Comparison of ENCODE assay signal across 18 cellular contexts in the genomic region with DNA sequence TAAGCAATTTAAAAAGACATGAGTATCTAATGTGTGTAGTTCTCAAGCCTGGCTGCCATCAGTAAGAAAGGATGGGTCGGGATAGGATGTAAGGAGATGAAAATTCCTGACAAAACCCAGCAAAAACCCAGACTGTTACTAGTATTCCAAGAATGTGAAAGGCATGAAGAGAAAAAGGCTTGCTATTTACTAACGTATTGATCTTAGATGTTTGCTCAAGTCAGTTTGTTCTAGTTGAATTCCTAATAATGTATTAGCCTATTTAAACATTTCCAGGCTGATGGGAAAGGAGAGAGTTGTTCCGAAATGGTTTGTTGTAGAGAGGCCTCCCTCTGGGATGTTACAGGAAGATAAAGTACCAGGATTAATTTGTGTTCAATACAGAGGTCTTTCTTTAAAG.
A peak's percentile ranks its signal among the peaks of the same experiment; 100 is the strongest.
DNase-seq lines count a peak whose midpoint lies in the region; ATAC-seq, FAIRE-seq and TF ChIP-seq lines count a peak whose summit lies in the region.
"Had no signal": no experiment of that assay in that cellular context is flagged by ENCODE, and none has a peak within 500 bp of the region (broad histone marks: within the 10 kb centered on the region; RNA-seq: fewer than 3 reads in every experiment).

No MANE protein-coding gene starts in this region.

- H4K20me1 ChIP-seq in H1 (replicated peaks in 1 of 2; ENCODE audit: control insufficient read depth in 1 of 2, insufficient read depth in 2 of 2, low read length in 2 of 2) (no peaks in the 10 kb centered on the region), neural progenitor cell (ENCODE audit: low read depth) (peaks cover 8% of the 10 kb centered on the region)

- H3K56ac ChIP-seq in H1 (replicated peaks; ENCODE audit: insufficient read length, low read depth, low read length), result no peak overlapping the region

- H3K18ac ChIP-seq in H1 (ENCODE audit: extremely low read depth, low read length), result no peak overlapping the region

- no peak overlapping the region for H2BK5ac ChIP-seq in H1 (ENCODE audit: low read depth, low read length)

- H3K23me2 ChIP-seq in H1 (ENCODE audit: low read depth, low read length), result no peaks in the 10 kb centered on the region

- peaks cover 47% of the 10 kb centered on the region for H3K36me3 Mint-ChIP-seq in neural progenitor cell
- H3K36me3 Mint-ChIP-seq: activated naive CD8-positive, alpha-beta T cell had no signal

- no peak overlapping the region for H2AK5ac ChIP-seq in H1 (ENCODE audit: low read depth, low read length)

- no peak for TF ChIP-seq EP300 in H1 (IDR thresholded peaks at IDR 0.05; ENCODE audit: borderline replicate concordance in 1 of 2, low read depth in 2 of 2, low read length in 2 of 2)

- H2BK120ac ChIP-seq in H1 (replicated peaks; ENCODE audit: low read depth, low read length), result no peak overlapping the region

- H3K4me3 Mint-ChIP-seq in neural progenitor cell, result no peak overlapping the region
- H3K4me3 Mint-ChIP-seq: activated naive CD8-positive, alpha-beta T cell; CD4-positive, alpha-beta T cell had no signal

- no peak for TF ChIP-seq RAD21 in H1 (IDR thresholded peaks at IDR 0.05 in 1 of 2, conservative IDR thresholded peaks at IDR 0.05 in 1 of 2; ENCODE audit: low read depth in 2 of 2, low read length in 2 of 2)

- intact Hi-C loops in dorsolateral prefrontal cortex (cut with DNase I), result loop anchor here in 1 of 2 donors (10.0 kb wide), 1 partner anchor 168 kb away; no protein-coding TSS in a partner anchor

- no peaks in the 10 kb centered on the region for H3K9me3 ChIP-seq in H1 (ENCODE audit: insufficient read depth in 2 of 2, low read depth in 1 of 2, low read length in 1 of 2)
- no peaks in the 10 kb centered on the region for H3K9me3 ChIP-seq in neural progenitor cell (ENCODE audit: low read depth)
- H3K9me3 ChIP-seq: left lung, right atrium auricular region had no signal

- peaks cover 8% of the 10 kb centered on the region for H3K4me1 Mint-ChIP-seq in neural progenitor cell

- TF ChIP-seq POLR2A in H1 (IDR thresholded peaks at IDR 0.05; ENCODE audit: control extremely low read depth in 1 of 2, low read depth in 2 of 2, low read length in 2 of 2), result no peak

- H3K36me3 ChIP-seq in H1 (ENCODE audit: control insufficient read depth in 2 of 4, insufficient read depth in 4 of 4, low read length in 3 of 4), result peaks cover 9 to 84% (median 49%) of the 10 kb centered on the region in 4 experiments
- peaks cover 14% of the 10 kb centered on the region for H3K36me3 ChIP-seq in neural progenitor cell

- WGBS in H1 (ENCODE audit: extremely low coverage in 1 of 2, insufficient coverage in 1 of 2, insufficient read length in 1 of 2, insufficient replicate concordance in 2 of 2, low coverage in 1 of 2, low lambda C conversion rate in 2 of 2, missing lambda C conversion rate in 1 of 2), 2 experiments, result 85% methylated on average over 3 of the region's 3 CpGs; no CpG with 5 or more reads in 1 of the 2 experiments

- POLR2A ChIA-PET in H1 (lab: Charles Lee; ENCODE audit: partially characterized antibody), result interaction anchor here (0.9 to 1.9 kb wide), 3 partner anchors 8 to 75 kb away, joined by 3 to 6 read pairs (median 3); no protein-coding TSS in a partner anchor

- TF ChIP-seq CTCF in H1 (IDR thresholded peaks at IDR 0.05; ENCODE audit: control extremely low read depth in 1 of 3, insufficient read depth in 1 of 3, low read depth in 1 of 3, low read length in 3 of 3), result no peak
- TF ChIP-seq CTCF in neural progenitor cell (IDR thresholded peaks at IDR 0.05), result no peak
- no peak for TF ChIP-seq CTCF in dorsolateral prefrontal cortex (IDR thresholded peaks at IDR 0.05 in 54 of 56, conservative IDR thresholded peaks at IDR 0.05 in 2 of 56; ENCODE audit: low read depth in 1 of 56, partially characterized antibody in 56 of 56)

- no peak overlapping the region for H3K4me3 ChIP-seq in H1 (ENCODE audit: extremely low read depth in 1 of 4, insufficient read depth in 2 of 4, low read depth in 3 of 4, low read length in 4 of 4)
- H3K4me3 ChIP-seq in neural progenitor cell, result no peak overlapping the region
- no peak overlapping the region for H3K4me3 ChIP-seq in dorsolateral prefrontal cortex
- H3K4me3 ChIP-seq: GM23248, left lung, right atrium auricular region had no signal

- H3K4me2 ChIP-seq in H1 (ENCODE audit: insufficient read depth in 1 of 2, low read depth in 2 of 2, low read length in 2 of 2) (no peak overlapping the region), neural progenitor cell (no peak overlapping the region)

- no peak overlapping the region for H2BK20ac ChIP-seq in H1 (ENCODE audit: low read length)

- no peak overlapping the region for H3K14ac ChIP-seq in H1 (ENCODE audit: insufficient read length)

- H4K91ac ChIP-seq in H1 (replicated peaks; ENCODE audit: insufficient read length, low read length), result no peak overlapping the region

- H3K79me1 ChIP-seq in H1 (ENCODE audit: low read depth, low read length), result no peaks in the 10 kb centered on the region; the same call in 1 of the 2 replicates

- no peak overlapping the region for H3K27ac Mint-ChIP-seq in neural progenitor cell
- H3K27ac Mint-ChIP-seq: activated naive CD8-positive, alpha-beta T cell; CD4-positive, alpha-beta T cell had no signal

- ATAC-seq in HG02588 (IDR thresholded peaks at IDR 0.05; ENCODE audit: unreplicated experiment), result no peak

- H4K5ac ChIP-seq in H1 (ENCODE audit: insufficient read length, low read depth, low read length), result no peak overlapping the region

- H3K4ac ChIP-seq in H1 (replicated peaks; ENCODE audit: insufficient read length, low read depth, low read length), result no peak overlapping the region

- H3F3A ChIP-seq in neural progenitor cell (ENCODE audit: low read depth), result peaks cover 8% of the 10 kb centered on the region

- H2BK15ac ChIP-seq in H1 (ENCODE audit: low read length), result no peak overlapping the region

- H3K79me2 ChIP-seq in H1 (ENCODE audit: control insufficient read depth in 1 of 2, insufficient read depth in 2 of 2, low read length in 2 of 2) (peaks cover 0 to 56% of the 10 kb centered on the region in 2 experiments; a peak in 2 of 4 replicates), neural progenitor cell (ENCODE audit: low read depth) (peaks cover 28% of the 10 kb centered on the region)

- peak; percentile 28 for FAIRE-seq in H1 (lab: Jason Lieb, UNC)

- H3K27me3 Mint-ChIP-seq in neural progenitor cell (ENCODE audit: insufficient read depth, low read depth), result no peaks in the 10 kb centered on the region

- no peak overlapping the region for H3K23ac ChIP-seq in H1 (ENCODE audit: insufficient read length)

- CTCF ChIA-PET in H1 (lab: Charles Lee; ENCODE audit: partially characterized antibody), result interaction anchor here (0.8 kb wide), 1 partner anchor 117 kb away, joined by 4 read pairs; no protein-coding TSS in a partner anchor

- H3K27ac ChIP-seq in H1 (ENCODE audit: low read depth, low read length), result no peak overlapping the region
- H3K27ac ChIP-seq in neural progenitor cell, result peak overlapping the region; percentile 70
- peak overlapping the region in 5 of 59 donors; percentile 6 to 29 (median 15) for H3K27ac ChIP-seq in dorsolateral prefrontal cortex
- H3K27ac ChIP-seq: GM23248, left lung had no signal

- no peaks in the 10 kb centered on the region for H3K9me3 Mint-ChIP-seq in neural progenitor cell
- H3K9me3 Mint-ChIP-seq: CD4-positive, alpha-beta T cell had no signal

- H4K8ac ChIP-seq in H1 (ENCODE audit: extremely low read depth, insufficient read depth, low read length), result no peak overlapping the region

- no peak overlapping the region for H3K9ac ChIP-seq in H1 (replicated peaks in 1 of 4; ENCODE audit: extremely low read depth in 1 of 4, low read depth in 3 of 4, low read length in 3 of 4)
- no peak overlapping the region for H3K9ac ChIP-seq in neural progenitor cell
- H3K9ac ChIP-seq: GM23248 had no signal

- DNase-seq in AG08395 (ENCODE audit: low spot score) (peak; percentile 13), HuH-7 (ENCODE audit: low spot score) (peak; percentile 14), H1 (ENCODE audit: low read depth in 1 of 2, low spot score in 2 of 2) (no peak), neural progenitor cell (ENCODE audit: low spot score) (no peak), dorsolateral prefrontal cortex (no peak), SKM-1 treated with dmso at 0.1 percent for 144 hours (lab: John Stamatoyannopoulos, UW; ENCODE audit: unreplicated experiment) (no peak)
- DNase-seq in stimulated activated CD4-positive, alpha-beta T cell treated with anti-CD3 and anti-CD28 coated beads, Interleukin-1b, Interleukin-23, amount 100 ng/mL, for 48 hours, result no peak
- DNase-seq: activated CD4-positive, alpha-beta T cell treated with anti-CD3 and anti-CD28 coated beads for 4 hours; CD4-positive, alpha-beta T cell; GM23248; Kasumi-1; left lung; NCI-H2107; stimulated activated CD4-positive, alpha-beta T cell treated with anti-CD3 and anti-CD28 coated beads, Interleukin-15, amount 100 ng/mL, for 24 hours; SW 1271 had no signal

- H3K4me1 ChIP-seq in H1 (replicated peaks in 1 of 4; ENCODE audit: control insufficient read depth in 3 of 4, insufficient read depth in 4 of 4, low read length in 3 of 4) (no peaks in the 10 kb centered on the region), neural progenitor cell (no peaks in the 10 kb centered on the region)
- H3K4me1 ChIP-seq: left lung had no signal

- H2AFZ ChIP-seq in H1 (ENCODE audit: low read length) (no peak overlapping the region), neural progenitor cell (replicated peaks) (no peak overlapping the region)
- H2AFZ ChIP-seq: GM23248 had no signal

- H3K27me3 ChIP-seq in H1 (replicated peaks in 1 of 4; ENCODE audit: control insufficient read depth in 3 of 4, extremely low read depth in 1 of 4, insufficient read depth in 3 of 4, low read length in 3 of 4) (no peaks in the 10 kb centered on the region), neural progenitor cell (no peaks in the 10 kb centered on the region), dorsolateral prefrontal cortex (no peaks in the 10 kb centered on the region)
- H3K27me3 ChIP-seq: left lung, right atrium auricular region had no signal

- no peak overlapping the region for H2BK12ac ChIP-seq in H1 (ENCODE audit: low read depth, low read length)

TF ChIP-seq in H1, 55 proteins besides CTCF, POLR2A, EP300 and RAD21:
- peak; percentile 36; the same call in 1 of the 2 replicates for TF ChIP-seq TEAD4 (IDR thresholded peaks at IDR 0.05; ENCODE audit: low read depth, low read length)
- no peak for TF ChIP-seq POU5F1 (IDR thresholded peaks at IDR 0.05; ENCODE audit: low read depth, low read length)
- no peak for TF ChIP-seq SAP30 (IDR thresholded peaks at IDR 0.05; ENCODE audit: insufficient read depth, insufficient replicate concordance, low read length)
- no peak for TF ChIP-seq YY1 (IDR thresholded peaks at IDR 0.05; ENCODE audit: low read depth, low read length)
TF ChIP-seq in H1: peak in this region for 1.

Comparison
In these comparisons a context has a peak if more than half of its experiments do, and no peak if none do; other contexts are left out.
1. DNase-seq: peak in AG08395 (single experiment) and HuH-7 (single experiment); none in H1 (0 of 2), neural progenitor cell (single experiment), stimulated activated CD4-positive, alpha-beta T cell treated with anti-CD3 and anti-CD28 coated beads, Interleukin-1b, Interleukin-23, amount 100 ng/mL, for 48 hours (single experiment), dorsolateral prefrontal cortex (0 of 10) and SKM-1 treated with dmso at 0.1 percent for 144 hours (single experiment).